ENCODE assay signal across 30 cellular contexts in genomic region chr3:14700891-14701290, GRCh38. TPM values are rescaled to one million over a fixed set of nuclear protein-coding genes. Genes with fewer than 3 reads are reported as not detected.
"Had no signal": no experiment of that assay in that cellular context is flagged by ENCODE, and none has a peak within 500 bp of the region (broad histone marks: within the 10 kb centered on the region; RNA-seq: fewer than 3 reads in every experiment).

No MANE protein-coding gene starts in this region.

- H3K27ac Mint-ChIP-seq: dendritic cell treated with granulocyte-macrophage colony-stimulating factor and Interleukin-4, amounts not matched to agents 40 ng/mL and 50 ng/mL, for 4 days; effector memory CD8-positive, alpha-beta T cell; endodermal cell; mesothelial cell of epicardium; naive thymus-derived CD4-positive, alpha-beta T cell had no signal

- H3K4me1 Mint-ChIP-seq: endodermal cell; mesothelial cell of epicardium; naive thymus-derived CD4-positive, alpha-beta T cell had no signal

- H3K27me3 Mint-ChIP-seq: dendritic cell treated with granulocyte-macrophage colony-stimulating factor and Interleukin-4, amounts not matched to agents 40 ng/mL and 50 ng/mL, for 4 days; effector memory CD8-positive, alpha-beta T cell had no signal

- FAIRE-seq: endometrium, islet of Langerhans, keratinocyte had no signal

- H3K4me3 Mint-ChIP-seq: dendritic cell treated with granulocyte-macrophage colony-stimulating factor and Interleukin-4, amounts not matched to agents 40 ng/mL and 50 ng/mL, for 4 days; effector memory CD8-positive, alpha-beta T cell; endodermal cell; mesothelial cell of epicardium; naive thymus-derived CD4-positive, alpha-beta T cell had no signal

- H3K36me3 Mint-ChIP-seq: mesothelial cell of epicardium had no signal

- DNase-seq: colonic mucosa; cortex of kidney; effector CD8-positive, alpha-beta T cell; effector memory CD8-positive, alpha-beta T cell; endodermal cell; erythroblast; esophagus squamous epithelium; foreskin fibroblast; foreskin melanocyte; gastrocnemius medialis; glutamatergic neuron; head of caudate nucleus; heart right ventricle; hippocampal formation; left cardiac atrium; left lung; left ventricle myocardium superior; lower lobe of right lung; mesenchymal stem cell; naive thymus-derived CD4-positive, alpha-beta T cell had no signal

- H3K36me3 ChIP-seq: colonic mucosa, esophagus squamous epithelium, gastrocnemius medialis, heart right ventricle, left lung, lower lobe of right lung had no signal

- H3K4me3 ChIP-seq: colonic mucosa, esophagus squamous epithelium, gastrocnemius medialis, heart right ventricle, left lung, lower lobe of right lung had no signal

- H3K9me3 Mint-ChIP-seq: effector memory CD8-positive, alpha-beta T cell; endodermal cell had no signal

- H3K9me3 ChIP-seq: colonic mucosa, esophagus squamous epithelium, gastrocnemius medialis, heart right ventricle, left lung, lower lobe of right lung had no signal

- H3K27me3 ChIP-seq: colonic mucosa, esophagus squamous epithelium, gastrocnemius medialis, heart right ventricle, left lung had no signal

- H3K27ac ChIP-seq: colonic mucosa, epithelial cell of prostate, esophagus squamous epithelium, gastrocnemius medialis, heart right ventricle, left lung, lower lobe of right lung had no signal

RNA-seq across cellular contexts. Expression of gene C3orf20, which starts 25.9 kb away (rescaled TPM):
- total RNA-seq: dermis microvascular lymphatic vessel endothelial cell, endodermal cell, esophagus squamous epithelium, glomerular endothelial cell, left ventricle myocardium superior, lower leg skin, lower lobe of right lung, mucosa of gallbladder had no signal
- polyA plus RNA-seq: heart right ventricle, keratinocyte had no signal
